Comparison of ENCODE assay signal across 23 cellular contexts in the genomic region with DNA sequence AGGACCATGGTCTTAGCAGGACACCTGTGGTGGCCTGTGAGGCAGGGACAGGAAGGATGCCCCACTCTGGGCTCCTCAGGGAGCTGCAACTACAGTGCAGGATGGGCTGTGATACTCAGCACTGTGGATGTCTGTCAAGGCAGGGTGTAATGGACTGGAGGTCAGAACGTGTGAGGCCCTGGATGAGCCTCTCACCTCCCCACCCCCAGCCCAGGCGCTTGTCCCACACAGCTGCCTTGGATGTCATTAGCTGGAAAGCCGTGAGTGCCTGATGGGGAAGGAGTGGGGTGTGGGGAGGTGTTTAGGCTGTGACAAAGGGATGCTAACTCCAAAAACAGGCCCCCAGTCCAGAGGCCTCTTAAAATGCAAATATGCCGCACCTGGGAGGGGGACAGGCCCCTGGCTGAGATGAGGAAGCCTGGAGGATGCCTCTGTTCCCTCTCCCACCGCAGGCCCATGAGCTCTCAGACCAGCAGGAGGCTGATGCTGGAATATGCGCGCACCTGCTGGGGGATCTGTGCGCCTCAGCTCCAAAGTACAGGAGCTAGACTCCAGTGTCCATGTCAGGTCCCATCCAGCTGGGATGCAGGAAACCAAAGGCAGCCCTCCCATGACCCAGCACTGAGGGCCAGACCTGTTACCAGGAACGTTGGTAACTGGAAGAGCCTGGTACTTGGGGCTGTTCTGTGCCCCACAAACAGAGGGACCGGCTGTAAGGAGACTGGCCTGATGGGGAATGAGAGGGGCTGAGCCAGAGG. TPM values are rescaled to one million over a fixed set of nuclear protein-coding genes. Genes with fewer than 3 reads are reported as not detected.
DNase-seq lines count a peak whose midpoint lies in the region; ATAC-seq and TF ChIP-seq lines count a peak whose summit lies in the region.
"Had no signal": no experiment of that assay in that cellular context is flagged by ENCODE, and none has a peak within 500 bp of the region (broad histone marks: within the 10 kb centered on the region; RNA-seq: fewer than 3 reads in every experiment).

No MANE protein-coding gene starts in this region.

- H3K9me3 ChIP-seq in left ventricle myocardium inferior (replicated peaks), result no peaks in the 10 kb centered on the region
- H3K9me3 ChIP-seq in right atrium auricular region, result no peaks in the 10 kb centered on the region

- H3K4me3 ChIP-seq in left ventricle myocardium inferior (no peak overlapping the region), mesendoderm (ENCODE audit: low read length) (no peak overlapping the region), right atrium auricular region (no peak overlapping the region)

- no peak overlapping the region for H3K4me2 ChIP-seq in mesendoderm (ENCODE audit: low read length)

- no peak overlapping the region for H3K56ac ChIP-seq in mesendoderm (ENCODE audit: low read length)

- H3K9ac ChIP-seq in mesendoderm (ENCODE audit: low read length), result no peak overlapping the region

- peaks cover 19% of the 10 kb centered on the region for H3K4me1 ChIP-seq in left ventricle myocardium inferior
- H3K4me1 ChIP-seq in mesendoderm (ENCODE audit: control insufficient read depth, low read depth, low read length), result no peaks in the 10 kb centered on the region
- peaks cover 0 to 11% of the 10 kb centered on the region in 2 donors for H3K4me1 ChIP-seq in right atrium auricular region

- peak overlapping the region; percentile 35 for H3K23ac ChIP-seq in mesendoderm (ENCODE audit: low read length)

- H3K79me2 ChIP-seq in mesendoderm (ENCODE audit: control insufficient read depth, insufficient read depth, low read length), result no peaks in the 10 kb centered on the region

- no peaks in the 10 kb centered on the region for H3K36me3 ChIP-seq in left ventricle myocardium inferior
- no peaks in the 10 kb centered on the region for H3K36me3 ChIP-seq in mesendoderm (ENCODE audit: control insufficient read depth, insufficient read depth, low read length)
- H3K36me3 ChIP-seq in right atrium auricular region, result no peaks in the 10 kb centered on the region

- no CpG with 5 or more reads among the region's 10 CpGs for WGBS in mesendoderm (ENCODE audit: extremely low coverage, insufficient coverage, low lambda C conversion rate)

- H3K4ac ChIP-seq in mesendoderm (ENCODE audit: low read depth, low read length), result no peak overlapping the region

- intact Hi-C loops in Right ventricle myocardium inferior (cut with DNase I) (no loop called here), left ventricle myocardium inferior (cut with micrococcal nuclease) (no loop called here)

- TF ChIP-seq CTCF in left ventricle myocardium inferior (IDR thresholded peaks at IDR 0.05; ENCODE audit: borderline replicate concordance) (no peak), right atrium auricular region (IDR thresholded peaks at IDR 0.05) (no peak)

- H2BK15ac ChIP-seq in mesendoderm (replicated peaks; ENCODE audit: low read depth), result no peak overlapping the region

- H4K8ac ChIP-seq in mesendoderm (ENCODE audit: low read depth, low read length), result no peak overlapping the region

- H2BK5ac ChIP-seq in mesendoderm (ENCODE audit: low read length), result no peak overlapping the region

- no peak overlapping the region for H2AK5ac ChIP-seq in mesendoderm (ENCODE audit: low read length)

- no peak overlapping the region for H3K27ac ChIP-seq in left ventricle myocardium inferior (replicated peaks)
- peak overlapping the region; percentile 100 for H3K27ac ChIP-seq in cingulate gyrus (ENCODE audit: low read depth, low read length)
- H3K27ac ChIP-seq in mesendoderm (ENCODE audit: low read depth, low read length), result no peak overlapping the region
- no peak overlapping the region for H3K27ac ChIP-seq in right atrium auricular region

- H4K5ac ChIP-seq in mesendoderm (ENCODE audit: low read length), result no peak overlapping the region

- ATAC-seq in Right ventricle myocardium inferior (no peak), GM21528 (IDR thresholded peaks at IDR 0.05; ENCODE audit: low FRiP score, unreplicated experiment) (no peak)

- DNase-seq in Right ventricle myocardium inferior (ENCODE audit: missing footprints) (peak; percentile 43), left ventricle myocardium inferior (no peak), mesendoderm (peak; percentile 53), right atrium auricular region (ENCODE audit: low spot score) (no peak), dermis blood vessel endothelial cell (no peak)
- DNase-seq in central memory CD4-positive, alpha-beta T cell, result no peak
- DNase-seq: CD4-positive, CD25-positive, alpha-beta regulatory T cell; COR-L47; DMS79; H9; KG1; NCI-H1092; NCI-H1436; NCI-H2029; NCI-H446; NCI-H526; Right ventricle myocardium superior had no signal

- H2BK120ac ChIP-seq in mesendoderm (ENCODE audit: low read depth, low read length), result no peak overlapping the region

- no peak overlapping the region for H3K18ac ChIP-seq in mesendoderm (ENCODE audit: low read length)

- H3K27me3 ChIP-seq in left ventricle myocardium inferior (ENCODE audit: low read depth) (no peaks in the 10 kb centered on the region), mesendoderm (ENCODE audit: insufficient read depth, low read length, poor library complexity) (no peaks in the 10 kb centered on the region), right atrium auricular region (no peaks in the 10 kb centered on the region)

- H3K79me1 ChIP-seq in mesendoderm (ENCODE audit: low read length), result no peaks in the 10 kb centered on the region

RNA-seq across cellular contexts. Expression of gene RSPH14, which starts 25.1 kb away (rescaled TPM):
- total RNA-seq in Right ventricle myocardium inferior (not detected), left ventricle myocardium inferior (not detected), right atrium auricular region (not detected), dermis blood vessel endothelial cell (0.17 and 0.23 TPM in 2 replicates)
- polyA plus RNA-seq in mesendoderm (2013, experiment 1 of 2), result 0.20 TPM
- polyA plus RNA-seq in mesendoderm (2013, experiment 2 of 2), result 0.20 TPM
- total RNA-seq: A172; B cell; CD4-positive, CD25-positive, alpha-beta regulatory T cell; H9; HT1080; Right ventricle myocardium superior; SK-MEL-5 had no signal

RNA-seq across cellular contexts. Expression of gene RAB36, which starts 28.6 kb away (rescaled TPM):
- total RNA-seq in Right ventricle myocardium inferior (0.54 TPM), left ventricle myocardium inferior (0.47 TPM), right atrium auricular region (1 to 10 TPM in 1 of 2 donors, under 1 TPM in 1; 0.59 to 2.0 TPM), dermis blood vessel endothelial cell (0.34 and 0.70 TPM in 2 replicates)
- 0.67 TPM for polyA plus RNA-seq in mesendoderm (2013, experiment 1 of 2)
- 0.64 TPM for polyA plus RNA-seq in mesendoderm (2013, experiment 2 of 2)

RNA-seq across cellular contexts. Expression of gene GNAZ, which starts 46.4 kb away (rescaled TPM):
- total RNA-seq in Right ventricle myocardium inferior, result 3.1 TPM
- total RNA-seq in left ventricle myocardium inferior, result 2.9 TPM
- polyA plus RNA-seq in mesendoderm (2013, experiment 1 of 2), result 4.0 TPM
- 3.9 TPM for polyA plus RNA-seq in mesendoderm (2013, experiment 2 of 2)
- 1 to 10 TPM; 1.9 to 3.2 TPM for total RNA-seq in right atrium auricular region
- 0.37 and 0.68 TPM in 2 replicates for total RNA-seq in dermis blood vessel endothelial cell

Comparison
In these comparisons a context has a peak if more than half of its experiments do, and no peak if none do; other contexts are left out.
1. DNase-seq: peak in Right ventricle myocardium inferior (single experiment) and mesendoderm (single experiment); none in left ventricle myocardium inferior (single experiment), central memory CD4-positive, alpha-beta T cell (single experiment), right atrium auricular region (single experiment) and dermis blood vessel endothelial cell (single experiment).